8 cellular contexts compared by ENCODE assay signal in the genomic region with DNA sequence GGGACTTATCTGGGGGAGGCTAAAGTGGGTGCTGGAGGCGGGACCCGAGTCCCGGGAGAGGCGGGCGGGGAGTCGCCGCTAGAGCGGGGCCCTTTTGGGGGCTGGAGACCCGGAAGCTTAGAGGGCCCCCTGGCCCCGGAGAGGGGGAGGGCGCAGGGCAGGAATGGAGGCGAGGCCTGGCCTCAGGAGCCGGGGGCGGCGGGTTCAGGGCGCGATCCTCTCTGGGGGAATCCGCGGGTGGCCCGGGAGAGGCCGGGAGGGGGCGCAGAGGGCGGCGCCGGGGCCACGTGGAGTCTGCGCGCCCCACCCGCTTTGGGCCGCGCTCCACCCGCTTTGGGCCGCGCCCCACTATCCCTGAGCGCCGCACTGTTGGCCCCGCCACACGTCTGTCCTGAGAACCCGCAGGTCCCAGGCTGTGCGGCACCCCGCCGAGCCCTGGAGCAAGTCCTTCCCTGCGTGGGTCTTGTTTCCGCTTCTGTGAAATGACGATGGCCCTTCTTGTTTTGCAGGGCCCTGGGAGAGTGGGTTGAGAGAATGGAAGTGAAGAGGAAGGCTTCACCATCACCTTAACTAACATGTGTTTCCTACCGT.
DNase-seq lines count a peak whose midpoint lies in the region; ATAC-seq and TF ChIP-seq lines count a peak whose summit lies in the region.

No MANE protein-coding gene starts in this region.

- peak; percentile 35 for TF ChIP-seq CTCF in CD4-positive, alpha-beta T cell (IDR thresholded peaks at IDR 0.05)
- peak in 3 of 5 experiments; percentile 22 to 53 (median 45) for TF ChIP-seq CTCF in gastrocnemius medialis (IDR thresholded peaks at IDR 0.05 in 4 of 5, conservative IDR thresholded peaks at IDR 0.05 in 1 of 5)

- peak overlapping the region; percentile 98 for H2AFZ ChIP-seq in Karpas-422 (ENCODE audit: low read length)

- no peaks in the 10 kb centered on the region for H3K9me3 Mint-ChIP-seq in CD4-positive, alpha-beta T cell

- in situ Hi-C loops in gastrocnemius medialis (cut with MboI; ENCODE audit: low sequenced_read_pairs in 4 of 4): no loop called here

- H3K4me1 Mint-ChIP-seq in CD4-positive, alpha-beta T cell (ENCODE audit: low read depth): peaks cover 12% of the 10 kb centered on the region

- H3K4me1 ChIP-seq in Karpas-422 (ENCODE audit: low read length): peaks cover 21% of the 10 kb centered on the region
- H3K4me1 ChIP-seq in gastrocnemius medialis: peaks cover 0 to 4% of the 10 kb centered on the region in 2 donors

- H3K27ac Mint-ChIP-seq in CD4-positive, alpha-beta T cell: peak overlapping the region; percentile 40

- no peaks in the 10 kb centered on the region for H3K27me3 ChIP-seq in CD4-positive, alpha-beta T cell (ENCODE audit: control insufficient read depth, insufficient read depth, low read length)
- H3K27me3 ChIP-seq in Karpas-422 (ENCODE audit: low read length) (no peaks in the 10 kb centered on the region), gastrocnemius medialis (no peaks in the 10 kb centered on the region)

- peak overlapping the region; percentile 96 for H3K4me3 ChIP-seq in Karpas-422 (ENCODE audit: low read length)
- peak overlapping the region; percentile 63 to 80 (median 67) for H3K4me3 ChIP-seq in gastrocnemius medialis

- H3K27ac ChIP-seq in CD4-positive, alpha-beta T cell (ENCODE audit: low read depth, low read length): no peak overlapping the region
- H3K27ac ChIP-seq in Karpas-422 (ENCODE audit: low read length) (no peak overlapping the region), gastrocnemius medialis (peak overlapping the region; percentile 81 to 85 (median 81))

- H3K9ac ChIP-seq in Karpas-422 (ENCODE audit: low read length): peak overlapping the region; percentile 85

- no peaks in the 10 kb centered on the region for H3K79me2 ChIP-seq in Karpas-422 (ENCODE audit: low read length)

- peak in 1 of 2 donors; percentile 14 for TF ChIP-seq POLR2A in gastrocnemius medialis (IDR thresholded peaks at IDR 0.05)

- no peaks in the 10 kb centered on the region for H4K20me1 ChIP-seq in Karpas-422 (ENCODE audit: insufficient read depth, low read depth, low read length)

- H3K4me2 ChIP-seq in Karpas-422 (ENCODE audit: low read depth, low read length, poor library complexity, severe bottlenecking): peak overlapping the region; percentile 97

- no peaks in the 10 kb centered on the region for H3K36me3 Mint-ChIP-seq in CD4-positive, alpha-beta T cell (ENCODE audit: low read depth)

- intact Hi-C loops in CD4-positive, alpha-beta T cell (cut with DNase I, micrococcal nuclease): loop anchor here in 1 of 2 experiments (2.0 to 10.0 kb wide), 3 partner anchors 91 to 441 kb away; a partner anchor contains a TSS
- intact Hi-C loops in gastrocnemius medialis (cut with DNase I; ENCODE audit: low total_unique reads): loop anchor here (2.0 to 10.0 kb wide), 2 partner anchors 141 to 171 kb away; a partner anchor contains a TSS

- CTCF ChIA-PET in CD4-positive, alpha-beta T cell (lab: Charles Lee): no interaction called here

- H3K27me3 Mint-ChIP-seq in CD4-positive, alpha-beta T cell: no peaks in the 10 kb centered on the region

- H3K36me3 ChIP-seq in Karpas-422 (ENCODE audit: insufficient read depth, low read length): no peaks in the 10 kb centered on the region
- H3K36me3 ChIP-seq in gastrocnemius medialis: peaks cover 0 to 5% of the 10 kb centered on the region in 2 donors

- H3K9me2 ChIP-seq in Karpas-422 (replicated peaks; ENCODE audit: insufficient read depth, low read length): no peaks in the 10 kb centered on the region

- no peaks in the 10 kb centered on the region for H3K9me3 ChIP-seq in CD4-positive, alpha-beta T cell (ENCODE audit: control insufficient read depth, low read length)
- no peaks in the 10 kb centered on the region for H3K9me3 ChIP-seq in Karpas-422 (ENCODE audit: low read length)
- H3K9me3 ChIP-seq in gastrocnemius medialis: no peaks in the 10 kb centered on the region

- peak; percentile 14 to 63 (median 28) for DNase-seq in CD4-positive, alpha-beta T cell
- peak; percentile 79 for DNase-seq in Karpas-422
- peak; percentile 34 to 67 (median 41) for DNase-seq in T-helper 1 cell
- peak in 30 of 56 donors; percentile 2 to 59 (median 24) for DNase-seq in amygdala (lab: John Stamatoyannopoulos, UW)
- DNase-seq in hypothalamus (lab: John Stamatoyannopoulos, UW): peak in 30 of 51 donors; percentile 13 to 59 (median 30)
- peak; percentile 26 to 48 for DNase-seq in gastrocnemius medialis

- POLR2A ChIA-PET in CD4-positive, alpha-beta T cell (lab: Charles Lee): no interaction called here

- peak overlapping the region; percentile 89 for H3K4me3 Mint-ChIP-seq in CD4-positive, alpha-beta T cell

- ATAC-seq in CD4-positive, alpha-beta T cell (ENCODE audit: poor library complexity): peak; percentile 81
- ATAC-seq in GM19467 (IDR thresholded peaks at IDR 0.05; ENCODE audit: unreplicated experiment) (peak; percentile 52), gastrocnemius medialis (peak; percentile 65 to 77), GM18520 (IDR thresholded peaks at IDR 0.05; ENCODE audit: unreplicated experiment) (no peak)

Comparison
In these comparisons a context has a peak if more than half of its experiments do, and no peak if none do; other contexts are left out.
1. DNase-seq: peak in every context shown above with its lines; median percentile 79 in Karpas-422; 41 in T-helper 1 cell; 37 in gastrocnemius medialis; 30 in hypothalamus; 28 in CD4-positive, alpha-beta T cell; 24 in amygdala.
2. H3K27ac ChIP-seq: peak in gastrocnemius medialis (4 of 4); none in CD4-positive, alpha-beta T cell (single experiment) and Karpas-422 (single experiment).